Comparison of ENCODE assay signal across 1 cellular context in genomic region chr9:86354048-86354881, GRCh38.
TF ChIP-seq lines count a peak whose summit lies in the region.

Gene TUT7, minus strand, starts transcription at chr9:86354410. Its CDS starts 1,211 bp downstream, at chr9:86353199.

TF ChIP-seq in HepG2, 621 proteins besides CTCF, POLR2A, EP300 and RAD21 (continued from another document):
- peak; percentile 60; the same call in 1 of the 2 replicates for TF ChIP-seq ZBTB40 (IDR thresholded peaks at IDR 0.05)
- peak; percentile 80 for TF ChIP-seq ZBTB40 (CRISPR knock-in tag; IDR thresholded peaks at IDR 0.05)
- no peak for TF ChIP-seq ZBTB25 (CRISPR knock-in tag; IDR thresholded peaks at IDR 0.05)
- no peak for TF ChIP-seq HIC2 (CRISPR knock-in tag; IDR thresholded peaks at IDR 0.05; ENCODE audit: low read depth)
- peak; percentile 93 for TF ChIP-seq MTF2 (CRISPR knock-in tag; IDR thresholded peaks at IDR 0.05; ENCODE audit: borderline replicate concordance)
- 0 out of 2 replicates have a peak, but pooled peaks have one; percentile 26 for TF ChIP-seq ZNF878 (CRISPR knock-in tag; IDR thresholded peaks at IDR 0.05)
- peak; percentile 92; the same call in 1 of the 2 replicates for TF ChIP-seq KDM2A (CRISPR knock-in tag; IDR thresholded peaks at IDR 0.05; ENCODE audit: borderline replicate concordance, low read depth)
- no peak for TF ChIP-seq RBAK (CRISPR knock-in tag; IDR thresholded peaks at IDR 0.05)
- TF ChIP-seq ZFP36L2 (CRISPR knock-in tag; IDR thresholded peaks at IDR 0.05) = no peak
- TF ChIP-seq RFXANK (CRISPR knock-in tag; IDR thresholded peaks at IDR 0.05) = no peak
- TF ChIP-seq PBX2 (CRISPR knock-in tag; IDR thresholded peaks at IDR 0.05) = no peak
- no peak for TF ChIP-seq STAT5B (CRISPR knock-in tag; IDR thresholded peaks at IDR 0.05)
- TF ChIP-seq TEAD2 (CRISPR knock-in tag; IDR thresholded peaks at IDR 0.05) = no peak
- no peak for TF ChIP-seq KDM5A (IDR thresholded peaks at IDR 0.05; ENCODE audit: borderline replicate concordance, low read length)
- TF ChIP-seq HCFC1 (IDR thresholded peaks at IDR 0.05; ENCODE audit: low read depth, low read length) = peak; percentile 60
- no peak for TF ChIP-seq NR1H2 (CRISPR knock-in tag; IDR thresholded peaks at IDR 0.05; ENCODE audit: borderline replicate concordance, low read depth)
- TF ChIP-seq ATF7 (IDR thresholded peaks at IDR 0.05) = no peak
- no peak for TF ChIP-seq ATF7 (CRISPR knock-in tag; IDR thresholded peaks at IDR 0.05)
- no peak; the same call in 1 of the 2 replicates for TF ChIP-seq SOX13 (IDR thresholded peaks at IDR 0.05)
- no peak for TF ChIP-seq SOX13 (CRISPR knock-in tag; conservative IDR thresholded peaks at IDR 0.05 in 1 of 2, IDR thresholded peaks at IDR 0.05 in 1 of 2)
- peak; percentile 43 for TF ChIP-seq AGO2 (optimal IDR thresholded peaks at IDR 0.05; ENCODE audit: low read depth, low read length)
- TF ChIP-seq TBP (CRISPR knock-in tag; IDR thresholded peaks at IDR 0.05) = no peak
- 0 out of 2 replicates have a peak, but pooled peaks have one; percentile 79 for TF ChIP-seq KLF6 (CRISPR knock-in tag; IDR thresholded peaks at IDR 0.05)
- no peak for TF ChIP-seq ZBTB20 (CRISPR knock-in tag; IDR thresholded peaks at IDR 0.05; ENCODE audit: borderline replicate concordance, low read depth)
- TF ChIP-seq RFX3 (CRISPR knock-in tag; IDR thresholded peaks at IDR 0.05) = no peak
- peak; percentile 86; the same call in 1 of the 2 replicates for TF ChIP-seq ZNF138 (CRISPR knock-in tag; IDR thresholded peaks at IDR 0.05; ENCODE audit: low read depth)
- TF ChIP-seq TRIM24 (CRISPR knock-in tag; IDR thresholded peaks at IDR 0.05) = no peak
- peak; percentile 38 for TF ChIP-seq TBL1XR1 (IDR thresholded peaks at IDR 0.05; ENCODE audit: borderline replicate concordance, low read length, partially characterized antibody)
- no peak for TF ChIP-seq ZNF335 (CRISPR knock-in tag; IDR thresholded peaks at IDR 0.05)
- TF ChIP-seq HOMEZ (CRISPR knock-in tag; IDR thresholded peaks at IDR 0.05; ENCODE audit: low read depth) = no peak
- no peak for TF ChIP-seq ZNF224 (CRISPR knock-in tag; IDR thresholded peaks at IDR 0.05)
- peak; percentile 37; the same call in 1 of the 2 replicates for TF ChIP-seq HOXA9 (CRISPR knock-in tag; IDR thresholded peaks at IDR 0.05; ENCODE audit: borderline replicate concordance)
- TF ChIP-seq ATM (IDR thresholded peaks at IDR 0.05; ENCODE audit: borderline replicate concordance) = no peak
- TF ChIP-seq ZNF546 (CRISPR knock-in tag; conservative IDR thresholded peaks at IDR 0.05) = no peak
- peak; percentile 51; the same call in 1 of the 2 replicates for TF ChIP-seq ZNF274 (CRISPR knock-in tag; IDR thresholded peaks at IDR 0.05)
- no peak for TF ChIP-seq TERF1 (CRISPR knock-in tag; IDR thresholded peaks at IDR 0.05)
- no peak for TF ChIP-seq MTF1 (CRISPR knock-in tag; IDR thresholded peaks at IDR 0.05)
- TF ChIP-seq ATAD3A (CRISPR knock-in tag; IDR thresholded peaks at IDR 0.05) = no peak
- TF ChIP-seq PPARG (CRISPR knock-in tag; conservative IDR thresholded peaks at IDR 0.05) = 0 out of 2 replicates have a peak, but pooled peaks have one; percentile 34
- no peak for TF ChIP-seq ZNF451 (CRISPR knock-in tag; IDR thresholded peaks at IDR 0.05)
- TF ChIP-seq AHR (CRISPR knock-in tag; IDR thresholded peaks at IDR 0.05) = no peak
- peak; percentile 91 for TF ChIP-seq ZNF687 (CRISPR knock-in tag; IDR thresholded peaks at IDR 0.05)
- 0 out of 2 replicates have a peak, but pooled peaks have one; percentile 15 for TF ChIP-seq ZNF124 (CRISPR knock-in tag; IDR thresholded peaks at IDR 0.05)
- TF ChIP-seq ZBTB38 (CRISPR knock-in tag; IDR thresholded peaks at IDR 0.05) = peak; percentile 69; the same call in 1 of the 2 replicates
- peak; percentile 74; the same call in 1 of the 2 replicates for TF ChIP-seq ZNF253 (CRISPR knock-in tag; IDR thresholded peaks at IDR 0.05; ENCODE audit: borderline replicate concordance)
- no peak for TF ChIP-seq ZNF326 (CRISPR knock-in tag; IDR thresholded peaks at IDR 0.05; ENCODE audit: borderline replicate concordance)
TF ChIP-seq in HepG2: peak in this region for 293.
